ENCODE assay signal across 21 cellular contexts in the genomic region with DNA sequence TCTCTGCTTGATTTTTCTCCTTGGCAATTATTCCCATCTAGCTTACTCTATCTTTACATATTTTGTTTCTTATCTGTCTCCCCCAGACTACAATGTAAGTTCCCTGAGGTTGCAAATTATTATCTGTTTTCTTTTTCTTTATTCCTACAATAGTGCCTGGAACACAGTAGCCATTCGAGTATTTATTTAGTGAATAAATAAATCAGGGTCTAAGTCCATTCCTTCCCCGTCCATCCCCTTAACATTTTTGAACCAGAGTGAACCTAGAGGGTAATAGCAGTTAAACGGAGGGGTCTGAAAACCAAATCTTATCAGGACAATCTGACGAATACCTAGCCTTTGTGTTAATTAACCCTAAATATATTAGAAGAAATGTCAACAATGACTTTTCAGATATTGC.
DNase-seq lines count a peak whose midpoint lies in the region; FAIRE-seq and TF ChIP-seq lines count a peak whose summit lies in the region.
"Had no signal": no experiment of that assay in that cellular context is flagged by ENCODE, and none has a peak within 500 bp of the region (broad histone marks: within the 10 kb centered on the region; RNA-seq: fewer than 3 reads in every experiment).

No MANE protein-coding gene starts in this region.

- H3K36me3 Mint-ChIP-seq in endodermal cell (ENCODE audit: low read depth) (no peaks in the 10 kb centered on the region), nephron progenitor cell (ENCODE audit: low read depth) (no peaks in the 10 kb centered on the region)
- H3K36me3 Mint-ChIP-seq: CD8-positive, alpha-beta T cell had no signal

- no peak for DNase-seq in endodermal cell
- DNase-seq in nephron progenitor cell, result no peak
- DNase-seq in adrenal gland, result no peak
- DNase-seq in amniotic stem cell (lab: John Stamatoyannopoulos, UW), result no peak
- DNase-seq: AML-193; Caco-2; Calu3; CD4-positive, alpha-beta T cell; CD8-positive, alpha-beta T cell; DMS79 treated with DMSO at 0.1 percent for 48 hours; GDM1 had no signal

- H3K27ac ChIP-seq in endodermal cell (ENCODE audit: low read depth, low read length) (no peak overlapping the region), adrenal gland (no peak overlapping the region)
- H3K27ac ChIP-seq: 22Rv1; A549; BLaER1 treated with 17β-estradiol and CSF1 and Interleukin-3, amounts not matched to agents 10 nM and 100 nM; C4-2B had no signal

- no peak overlapping the region for H3K4me3 ChIP-seq in endodermal cell (ENCODE audit: low read length)
- H3K4me3 ChIP-seq in adrenal gland, result no peak overlapping the region
- H3K4me3 ChIP-seq: A549; BLaER1 treated with 17β-estradiol and CSF1 and Interleukin-3, amounts not matched to agents 10 nM and 100 nM; GM12878 had no signal

- H3K4me1 Mint-ChIP-seq in endodermal cell (peaks cover 46% of the 10 kb centered on the region), nephron progenitor cell (peaks cover 70% of the 10 kb centered on the region)
- H3K4me1 Mint-ChIP-seq: B cell had no signal

- H3K36me3 ChIP-seq in endodermal cell (ENCODE audit: control insufficient read depth, insufficient read depth, low read length) (no peaks in the 10 kb centered on the region), adrenal gland (replicated peaks in 1 of 2) (no peaks in the 10 kb centered on the region)
- H3K36me3 ChIP-seq: BLaER1 treated with 17β-estradiol and CSF1 and Interleukin-3, amounts not matched to agents 10 nM and 100 nM had no signal

- TF ChIP-seq CTCF in endodermal cell (conservative IDR thresholded peaks at IDR 0.05), result no peak
- TF ChIP-seq CTCF in nephron progenitor cell (IDR thresholded peaks at IDR 0.05), result no peak
- no peak for TF ChIP-seq CTCF in adrenal gland (IDR thresholded peaks at IDR 0.05)

- TF ChIP-seq POLR2A in adrenal gland (IDR thresholded peaks at IDR 0.05), result no peak

- H3K4me3 Mint-ChIP-seq in endodermal cell (no peak overlapping the region), nephron progenitor cell (peak overlapping the region; percentile 27)
- H3K4me3 Mint-ChIP-seq: B cell; CD4-positive, alpha-beta T cell; CD8-positive, alpha-beta T cell had no signal

- no peaks in the 10 kb centered on the region for H3K27me3 Mint-ChIP-seq in endodermal cell (ENCODE audit: insufficient read depth)
- peaks cover 3% of the 10 kb centered on the region for H3K27me3 Mint-ChIP-seq in nephron progenitor cell (ENCODE audit: low read depth, poor library complexity)

- H3K9me3 ChIP-seq in endodermal cell (ENCODE audit: control insufficient read depth, low read length) (no peaks in the 10 kb centered on the region), adrenal gland (replicated peaks in 1 of 3) (no peaks in the 10 kb centered on the region)
- H3K9me3 ChIP-seq: A549, Caco-2 had no signal

- intact Hi-C loops in adrenal gland (cut with DNase I), result no loop called here

- WGBS in endodermal cell (ENCODE audit: insufficient coverage in 1 of 2, insufficient read length in 1 of 2), 2 experiments, result 91 to 93% methylated on average over 3 to 4 of the region's 4 CpGs
- WGBS in adrenal gland, 4 donors, result 49 to 71% (median 52%) methylated on average over 4 of the region's 4 CpGs

- H3K9me3 Mint-ChIP-seq in endodermal cell (no peaks in the 10 kb centered on the region), nephron progenitor cell (no peaks in the 10 kb centered on the region)
- H3K9me3 Mint-ChIP-seq: CD4-positive, alpha-beta T cell; CD8-positive, alpha-beta T cell had no signal

- H3K27ac Mint-ChIP-seq in endodermal cell (peak overlapping the region; percentile 24), nephron progenitor cell (peak overlapping the region; percentile 62)
- H3K27ac Mint-ChIP-seq: B cell; CD4-positive, alpha-beta T cell; CD8-positive, alpha-beta T cell had no signal

- H3K9ac ChIP-seq in endodermal cell (ENCODE audit: extremely low read depth, low read length, poor library complexity, severe bottlenecking), result no peak overlapping the region
- H3K9ac ChIP-seq: BLaER1 treated with 17β-estradiol and CSF1 and Interleukin-3, amounts not matched to agents 10 nM and 100 nM had no signal

- H3K4me1 ChIP-seq in endodermal cell (ENCODE audit: control insufficient read depth, insufficient read depth, low read length) (no peaks in the 10 kb centered on the region), adrenal gland (replicated peaks in 1 of 2) (no peaks in the 10 kb centered on the region)
- H3K4me1 ChIP-seq: A549, Caco-2 had no signal

- no peaks in the 10 kb centered on the region for H3K27me3 ChIP-seq in endodermal cell (ENCODE audit: control insufficient read depth, insufficient read depth, low read length, poor library complexity, severe bottlenecking)
- H3K27me3 ChIP-seq in adrenal gland, result no peaks in the 10 kb centered on the region
- H3K27me3 ChIP-seq: BLaER1 treated with 17β-estradiol and CSF1 and Interleukin-3, amounts not matched to agents 10 nM and 100 nM had no signal

- peak; percentile 3 for FAIRE-seq in G401.6 (lab: Jason Lieb, UNC)
- FAIRE-seq: A549, D721Med, GM12878, GM12892, GM18507 had no signal
